Comparison of ENCODE assay signal across 17 cellular contexts in the genomic region with DNA sequence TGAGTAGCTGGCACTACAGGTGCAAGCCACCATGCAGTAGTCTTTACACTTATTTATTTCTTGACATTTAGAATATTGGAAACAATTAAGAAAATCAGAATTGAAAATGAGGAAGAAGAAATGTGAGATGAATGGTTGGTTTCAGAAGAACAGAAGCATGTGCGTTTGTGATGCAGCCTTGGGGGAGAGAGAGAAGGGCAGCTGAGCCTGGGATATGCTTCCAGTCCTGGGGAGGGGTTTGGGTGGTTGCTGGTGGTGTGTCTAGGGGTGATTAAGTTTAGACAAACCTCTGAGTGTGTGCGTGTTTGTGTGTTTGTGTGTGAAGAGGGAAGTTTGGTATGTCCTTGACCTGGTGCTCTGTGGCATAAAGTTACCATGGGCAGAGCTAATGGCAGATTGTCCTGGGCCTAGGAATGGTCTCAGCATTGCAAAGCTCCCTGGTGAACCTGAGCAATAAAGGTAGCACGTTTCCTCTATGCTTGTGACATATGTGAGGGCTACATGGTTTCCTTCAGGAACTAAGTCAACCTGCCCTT. TPM values are rescaled to one million over a fixed set of nuclear protein-coding genes. Genes with fewer than 3 reads are reported as not detected.
DNase-seq lines count a peak whose midpoint lies in the region; ATAC-seq, FAIRE-seq and TF ChIP-seq lines count a peak whose summit lies in the region.
"Had no signal": no experiment of that assay in that cellular context is flagged by ENCODE, and none has a peak within 500 bp of the region (broad histone marks: within the 10 kb centered on the region; RNA-seq: fewer than 3 reads in every experiment).

No MANE protein-coding gene starts in this region.

- no peak for TF ChIP-seq EP300 in HepG2 (IDR thresholded peaks at IDR 0.05; ENCODE audit: low read depth in 2 of 2, low read length in 2 of 2)
- TF ChIP-seq EP300 in HepG2 (CRISPR knock-in tag; IDR thresholded peaks at IDR 0.05; ENCODE audit: borderline replicate concordance), result no peak

- ATAC-seq in HepG2 (peak; percentile 30), right lobe of liver (no peak), T-helper 17 cell (peak; percentile 5), thoracic aorta (ENCODE audit: insufficient number of reproducible peaks, low FRiP score, low read depth) (no peak), HG03280 (IDR thresholded peaks at IDR 0.05; ENCODE audit: unreplicated experiment) (no peak)
- ATAC-seq in effector memory CD8-positive, alpha-beta T cell (replicated peaks), result no peak

- no peak for FAIRE-seq in HepG2 (lab: Jason Lieb, UNC)
- FAIRE-seq: A549, HTR-8/SVneo had no signal

- H3K4me3 Mint-ChIP-seq in T-helper 17 cell, result peak overlapping the region; percentile 56
- H3K4me3 Mint-ChIP-seq in effector memory CD8-positive, alpha-beta T cell, result no peak overlapping the region
- H3K4me3 Mint-ChIP-seq: T-cell had no signal

- TF ChIP-seq CTCF in HepG2 (CRISPR knock-in tag; IDR thresholded peaks at IDR 0.05), result no peak
- TF ChIP-seq CTCF in right lobe of liver (IDR thresholded peaks at IDR 0.05), result no peak
- no peak for TF ChIP-seq CTCF in thoracic aorta (IDR thresholded peaks at IDR 0.05)
- TF ChIP-seq CTCF in A673 (conservative IDR thresholded peaks at IDR 0.05; ENCODE audit: low read depth, low read length), result no peak

- H3K27ac Mint-ChIP-seq in T-helper 17 cell, result peak overlapping the region; percentile 91
- H3K27ac Mint-ChIP-seq in effector memory CD8-positive, alpha-beta T cell, result peak overlapping the region; percentile 29 to 44

- no peak overlapping the region for H3K9ac ChIP-seq in HepG2 (ENCODE audit: insufficient read depth, low read depth, low read length)

- H3K9me3 ChIP-seq in HepG2 (ENCODE audit: low read length) (no peaks in the 10 kb centered on the region), right lobe of liver (no peaks in the 10 kb centered on the region), T-helper 17 cell (ENCODE audit: control insufficient read depth, low read length, poor library complexity, severe bottlenecking) (no peaks in the 10 kb centered on the region), thoracic aorta (no peaks in the 10 kb centered on the region), A673 (ENCODE audit: low read depth, low read length, poor library complexity, severe bottlenecking) (no peaks in the 10 kb centered on the region)
- H3K9me3 ChIP-seq: A549, ovary, suprapubic skin had no signal

- in situ Hi-C loops in HepG2 (cut with HindIII; ENCODE audit: extremely low pct_ligation_motif_present, low pct_unique_long_range_greater_than_20kb), result loop anchor here (5.0 kb wide), 1 partner anchor 273 kb away; no protein-coding TSS in a partner anchor
- in situ Hi-C loops in G401 (cut with HindIII; ENCODE audit: low sequenced_read_pairs), result no loop called here

- H3K36me3 ChIP-seq in HepG2 (replicated peaks in 1 of 2; ENCODE audit: control insufficient read depth in 1 of 2, insufficient read depth in 2 of 2, low read length in 2 of 2) (peaks cover 10 to 61% of the 10 kb centered on the region in 2 experiments), right lobe of liver (peaks cover 5 to 47% (median 12%) of the 10 kb centered on the region in 4 donors), thoracic aorta (peaks cover 25% of the 10 kb centered on the region), A673 (ENCODE audit: insufficient read depth, low read length, poor library complexity, severe bottlenecking) (peaks cover 68% of the 10 kb centered on the region)
- H3K36me3 ChIP-seq: ovary had no signal

- H3K27me3 ChIP-seq in HepG2 (ENCODE audit: control insufficient read depth in 1 of 2, insufficient read depth in 2 of 2, low read length in 2 of 2) (no peaks in the 10 kb centered on the region), right lobe of liver (no peaks in the 10 kb centered on the region), thoracic aorta (replicated peaks; ENCODE audit: insufficient read depth) (no peaks in the 10 kb centered on the region), A673 (replicated peaks; ENCODE audit: insufficient read depth, low read depth, low read length, poor library complexity) (no peaks in the 10 kb centered on the region)
- H3K27me3 ChIP-seq: ovary, suprapubic skin had no signal

- H3K27ac ChIP-seq in HepG2 (ENCODE audit: extremely low read length, insufficient read depth, low read length) (peak overlapping the region; percentile 31), right lobe of liver (no peak overlapping the region), thoracic aorta (peak overlapping the region; percentile 33 to 35), A673 (ENCODE audit: low read depth, low read length, poor library complexity, severe bottlenecking) (no peak overlapping the region)
- H3K27ac ChIP-seq: A549, ovary, suprapubic skin had no signal

- no peak for TF ChIP-seq POLR2A in HepG2 (IDR thresholded peaks at IDR 0.05; ENCODE audit: insufficient read depth in 1 of 2, low read depth in 2 of 2, low read length in 2 of 2)
- no peak for TF ChIP-seq POLR2A in right lobe of liver (IDR thresholded peaks at IDR 0.05)

- intact Hi-C loops in HepG2 (cut with micrococcal nuclease; ENCODE audit: unreplicated experiment) (loop anchor here (1.0 to 10.0 kb wide), 3 partner anchors 118 to 406 kb away; a partner anchor contains a TSS), right lobe of liver (cut with DNase I) (no loop called here), A673 (cut with micrococcal nuclease; ENCODE audit: unreplicated experiment) (no loop called here)

- H4K20me1 ChIP-seq in HepG2 (ENCODE audit: insufficient read depth, low read length), result no peaks in the 10 kb centered on the region; the same call in 1 of the 2 replicates

- no peak overlapping the region for H2AFZ ChIP-seq in HepG2 (ENCODE audit: low read length)

- peaks cover 37% of the 10 kb centered on the region for H3K4me1 Mint-ChIP-seq in T-helper 17 cell
- peaks cover 24 to 26% of the 10 kb centered on the region in 2 donors for H3K4me1 Mint-ChIP-seq in effector memory CD8-positive, alpha-beta T cell (ENCODE audit: low read depth in 2 of 2)

- DNase-seq in HepG2 (ENCODE audit: low spot score) (no peak), right lobe of liver (no peak), T-helper 17 cell (no peak), thoracic aorta (ENCODE audit: low spot score) (no peak), G401 (ENCODE audit: low spot score) (no peak), A673 (ENCODE audit: low spot score) (no peak)
- no peak for DNase-seq in effector memory CD8-positive, alpha-beta T cell
- DNase-seq: activated gamma-delta T cell; effector CD4-positive, alpha-beta T cell; NCI-H1105; NCI-H2107 had no signal

- H3K36me3 Mint-ChIP-seq in T-helper 17 cell (ENCODE audit: low read depth), result peaks cover 7% of the 10 kb centered on the region
- H3K36me3 Mint-ChIP-seq in effector memory CD8-positive, alpha-beta T cell (ENCODE audit: insufficient read depth), result peaks cover 74% of the 10 kb centered on the region

- POLR2A ChIA-PET in HepG2 (lab: Yijun Ruan, JAX) (interaction anchor here (0.7 to 1.1 kb wide), 3 partner anchors 70 to 275 kb away, joined by 3 to 4 read pairs (median 3); no protein-coding TSS in a partner anchor), A673 (lab: Charles Lee; ENCODE audit: low non-redundant PET) (no interaction called here)

- no peaks in the 10 kb centered on the region for H3K27me3 Mint-ChIP-seq in T-helper 17 cell
- no peaks in the 10 kb centered on the region for H3K27me3 Mint-ChIP-seq in effector memory CD8-positive, alpha-beta T cell
- H3K27me3 Mint-ChIP-seq: T-cell had no signal

- no peaks in the 10 kb centered on the region for H3K79me2 ChIP-seq in HepG2 (ENCODE audit: insufficient read depth, low read length)

- CTCF ChIA-PET in HepG2 (lab: Yijun Ruan, JAX; ENCODE audit: low intra/inter-chr PET ratio, low total read pairs) (interaction anchor here (0.7 to 1.8 kb wide), 4 partner anchors 70 to 276 kb away, joined by 3 to 15 read pairs (median 8); no protein-coding TSS in a partner anchor), A673 (lab: Charles Lee) (no interaction called here)

- no peaks in the 10 kb centered on the region for H3K9me3 Mint-ChIP-seq in effector memory CD8-positive, alpha-beta T cell
- H3K9me3 Mint-ChIP-seq: T-cell had no signal

- H3K4me3 ChIP-seq in HepG2 (replicated peaks in 1 of 3; ENCODE audit: insufficient read depth in 1 of 3, low read depth in 2 of 3, low read length in 3 of 3) (no peak overlapping the region), right lobe of liver (no peak overlapping the region), thoracic aorta (no peak overlapping the region), A673 (ENCODE audit: low read depth, low read length, poor library complexity, severe bottlenecking) (no peak overlapping the region)
- H3K4me3 ChIP-seq: A549, ovary, suprapubic skin had no signal

- 48% methylated on average over 2 of the region's 3 CpGs for WGBS in HepG2 (ENCODE audit: low lambda C conversion rate)
- 27% methylated on average over 3 of the region's 3 CpGs for WGBS in right lobe of liver (ENCODE audit: insufficient coverage, low coverage, low lambda C conversion rate, missing lambda C conversion rate)

- H3K4me2 ChIP-seq in HepG2 (ENCODE audit: low read depth, low read length), result no peak overlapping the region
- H3K4me2 ChIP-seq: A549 had no signal

- no peak for TF ChIP-seq RAD21 in HepG2 (CRISPR knock-in tag; IDR thresholded peaks at IDR 0.05)

- H3K4me1 ChIP-seq in HepG2 (ENCODE audit: insufficient read depth, low read length) (peaks cover 52% of the 10 kb centered on the region), right lobe of liver (peaks cover 0 to 43% (median 8%) of the 10 kb centered on the region in 4 donors), thoracic aorta (ENCODE audit: control insufficient read depth in 1 of 2, low read depth in 2 of 2) (peaks cover 25 to 69% of the 10 kb centered on the region in 2 donors), A673 (ENCODE audit: insufficient read depth, low read length, poor library complexity, severe bottlenecking) (no peaks in the 10 kb centered on the region)

- BruUV-seq in HepG2 (replicated peaks; lab: Mats Ljungman, UMichigan), result no TSS peak
- no TSS peak for BruUV-seq in A673 (replicated peaks; lab: Mats Ljungman, UMichigan)

RNA-seq across cellular contexts. Expression of a gene that starts 35.6 kb away (rescaled TPM):
- total RNA-seq in HepG2 (2016; rRNA removed; fragmentation: Illumina TruSeq; extraction: Trizol) (145 and 265 TPM in 2 replicates), right lobe of liver (100 to 1,000 TPM in 2 of 6 experiments, 10 to 100 TPM in 4; 32.0 to 183 (median 98.1) TPM), T-helper 17 cell (100 to 1,000 TPM; 109 to 116 TPM), thoracic aorta (100 to 1,000 TPM; 136 to 149 TPM), A673 (2021) (2.2 and 3.6 TPM in 2 replicates)
- total RNA-seq in HepG2 (2016; cell fraction: cytosol; rRNA removed; fragmentation: Illumina TruSeq; extraction: Trizol; ENCODE audit: low read depth), result 38.3 and 41.8 TPM in 2 replicates
- total RNA-seq in HepG2 (2016; cell fraction: insoluble cytoplasmic fraction; rRNA removed; fragmentation: Illumina TruSeq; extraction: Trizol), result 147 and 263 TPM in 2 replicates
- 76.7 and 76.8 TPM in 2 replicates for total RNA-seq in HepG2 (2016; cell fraction: membrane; rRNA removed; fragmentation: Illumina TruSeq; extraction: Trizol)
- 192 and 212 TPM in 2 replicates for total RNA-seq in HepG2 (2016; cell fraction: nucleus; rRNA removed; fragmentation: Illumina TruSeq; extraction: Trizol)
- polyA plus RNA-seq in HepG2 (2011; rRNA removed), result 653 and 707 TPM in 2 replicates
- 619 and 690 TPM in 2 replicates for polyA plus RNA-seq in HepG2 (2011; cell fraction: cytosol; rRNA removed)
- 438 and 468 TPM in 2 replicates for polyA plus RNA-seq in HepG2 (2011; cell fraction: nucleus; rRNA removed)
- polyA plus RNA-seq in HepG2 (2012), result 370 and 429 TPM in 2 replicates
- 85.5 and 99.3 TPM in 2 replicates for polyA plus RNA-seq in HepG2 (2016; cell fraction: cytosol; fragmentation: Illumina TruSeq; extraction: Trizol; ENCODE audit: low read depth)
- polyA plus RNA-seq in HepG2 (2016; cell fraction: insoluble cytoplasmic fraction; fragmentation: Illumina TruSeq; extraction: Trizol; ENCODE audit: low read depth), result 143 and 146 TPM in 2 replicates
- 90.8 and 95.9 TPM in 2 replicates for polyA plus RNA-seq in HepG2 (2016; cell fraction: membrane; fragmentation: Illumina TruSeq; extraction: Trizol; ENCODE audit: low read depth)
- polyA plus RNA-seq in HepG2 (2016; cell fraction: nucleus; fragmentation: Illumina TruSeq; extraction: Trizol; ENCODE audit: insufficient read depth, low read depth), result 337 and 346 TPM in 2 replicates
- 0.44 and 261 TPM in 2 replicates for polyA minus RNA-seq in HepG2 (2011; rRNA and poly(A)+ RNA removed; ENCODE audit: low replicate concordance)
- 172 and 190 TPM in 2 replicates for polyA minus RNA-seq in HepG2 (2011; cell fraction: cytosol; rRNA and poly(A)+ RNA removed)
- polyA minus RNA-seq in HepG2 (2011; cell fraction: nucleus; rRNA and poly(A)+ RNA removed), result 126 and 165 TPM in 2 replicates
- 74.3 and 81.8 TPM in 2 replicates for total RNA-seq in G401 (2014; rRNA removed; shearing (Covaris generic))

RNA-seq across cellular contexts. Expression of a gene that starts 36.5 kb away (rescaled TPM):
- total RNA-seq in HepG2 (2016; rRNA removed; fragmentation: Illumina TruSeq; extraction: Trizol) (218 and 361 TPM in 2 replicates), right lobe of liver (100 to 1,000 TPM in 4 of 6 experiments, 10 to 100 TPM in 2; 86.9 to 126 (median 115) TPM), T-helper 17 cell (100 to 1,000 TPM; 373 to 376 TPM), thoracic aorta (100 to 1,000 TPM; 330 to 355 TPM), A673 (2021) (428 and 451 TPM in 2 replicates)
- 66.4 and 72.5 TPM in 2 replicates for total RNA-seq in HepG2 (2016; cell fraction: cytosol; rRNA removed; fragmentation: Illumina TruSeq; extraction: Trizol; ENCODE audit: low read depth)
- 223 and 347 TPM in 2 replicates for total RNA-seq in HepG2 (2016; cell fraction: insoluble cytoplasmic fraction; rRNA removed; fragmentation: Illumina TruSeq; extraction: Trizol)
- total RNA-seq in HepG2 (2016; cell fraction: membrane; rRNA removed; fragmentation: Illumina TruSeq; extraction: Trizol), result 116 and 131 TPM in 2 replicates
- total RNA-seq in HepG2 (2016; cell fraction: nucleus; rRNA removed; fragmentation: Illumina TruSeq; extraction: Trizol), result 154 and 168 TPM in 2 replicates
- polyA plus RNA-seq in HepG2 (2011; rRNA removed), result 182 and 219 TPM in 2 replicates
- 86.8 and 139 TPM in 2 replicates for polyA plus RNA-seq in HepG2 (2011; cell fraction: cytosol; rRNA removed)
- polyA plus RNA-seq in HepG2 (2011; cell fraction: nucleus; rRNA removed), result 33.5 and 47.3 TPM in 2 replicates
- polyA plus RNA-seq in HepG2 (2012), result 278 and 287 TPM in 2 replicates
- 106 and 118 TPM in 2 replicates for polyA plus RNA-seq in HepG2 (2016; cell fraction: cytosol; fragmentation: Illumina TruSeq; extraction: Trizol; ENCODE audit: low read depth)
- polyA plus RNA-seq in HepG2 (2016; cell fraction: insoluble cytoplasmic fraction; fragmentation: Illumina TruSeq; extraction: Trizol; ENCODE audit: low read depth), result 520 and 546 TPM in 2 replicates
- polyA plus RNA-seq in HepG2 (2016; cell fraction: membrane; fragmentation: Illumina TruSeq; extraction: Trizol; ENCODE audit: low read depth), result 179 and 180 TPM in 2 replicates
- 220 and 225 TPM in 2 replicates for polyA plus RNA-seq in HepG2 (2016; cell fraction: nucleus; fragmentation: Illumina TruSeq; extraction: Trizol; ENCODE audit: insufficient read depth, low read depth)
- 31.6 and 63.1 TPM in 2 replicates for polyA minus RNA-seq in HepG2 (2011; rRNA and poly(A)+ RNA removed; ENCODE audit: low replicate concordance)
- polyA minus RNA-seq in HepG2 (2011; cell fraction: cytosol; rRNA and poly(A)+ RNA removed), result 79.8 and 80.8 TPM in 2 replicates
- 155 and 159 TPM in 2 replicates for polyA minus RNA-seq in HepG2 (2011; cell fraction: nucleus; rRNA and poly(A)+ RNA removed)
- 654 and 661 TPM in 2 replicates for total RNA-seq in G401 (2014; rRNA removed; shearing (Covaris generic))

Comparison
In these comparisons a context has a peak if more than half of its experiments do, and no peak if none do; other contexts are left out.
1. ATAC-seq: peak in HepG2 (single experiment) and T-helper 17 cell (single experiment); none in right lobe of liver (0 of 4), effector memory CD8-positive, alpha-beta T cell (single experiment), thoracic aorta (single experiment) and HG03280 (single experiment).
2. H3K27ac ChIP-seq: peak in HepG2 (single experiment) and thoracic aorta (2 of 2); none in right lobe of liver (0 of 3) and A673 (single experiment).